In the genomic region with DNA sequence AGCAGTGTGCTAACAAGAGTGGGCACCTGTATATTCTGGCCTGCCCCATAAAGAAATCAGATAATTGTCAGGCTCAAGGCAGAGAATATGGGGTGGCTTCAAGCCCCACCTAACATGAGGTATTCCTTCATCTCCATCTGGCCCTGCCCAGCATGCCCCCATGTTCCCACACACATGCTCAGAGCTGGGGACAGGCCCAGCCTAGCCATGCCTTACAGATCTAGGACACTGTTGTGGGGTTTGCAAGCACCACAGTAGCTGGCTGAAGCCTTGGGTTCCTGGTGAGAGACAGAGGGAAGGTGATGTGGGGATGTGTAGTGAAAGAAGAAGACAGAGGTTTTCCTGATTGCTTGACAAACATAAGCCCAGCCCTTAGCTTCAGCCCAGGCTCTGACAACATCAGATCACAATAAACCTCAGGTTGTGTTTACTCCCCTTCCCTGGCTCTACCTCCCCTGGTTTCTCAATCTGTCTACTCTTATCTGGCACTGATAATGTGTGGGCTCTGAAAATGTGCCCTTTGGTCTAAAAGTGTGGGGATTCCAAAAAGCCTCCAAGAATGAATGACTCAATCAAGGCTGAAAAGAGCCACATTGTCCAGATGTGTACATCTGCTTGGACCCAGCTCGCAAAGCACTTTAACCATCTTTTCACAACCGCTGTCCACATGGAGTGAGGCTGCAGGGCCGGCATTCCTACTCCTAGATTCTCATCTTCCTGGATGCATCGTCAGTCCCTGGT, we compare ENCODE assay signal across 1 cellular context.
A peak's percentile ranks its signal among the peaks of the same experiment; 100 is the strongest.
TF ChIP-seq lines count a peak whose summit lies in the region.

No MANE protein-coding gene starts in this region.

TF ChIP-seq in HepG2, 621 proteins besides CTCF, POLR2A, EP300 and RAD21 (continued from another document and continues in another):
- TF ChIP-seq, protein P1, sequence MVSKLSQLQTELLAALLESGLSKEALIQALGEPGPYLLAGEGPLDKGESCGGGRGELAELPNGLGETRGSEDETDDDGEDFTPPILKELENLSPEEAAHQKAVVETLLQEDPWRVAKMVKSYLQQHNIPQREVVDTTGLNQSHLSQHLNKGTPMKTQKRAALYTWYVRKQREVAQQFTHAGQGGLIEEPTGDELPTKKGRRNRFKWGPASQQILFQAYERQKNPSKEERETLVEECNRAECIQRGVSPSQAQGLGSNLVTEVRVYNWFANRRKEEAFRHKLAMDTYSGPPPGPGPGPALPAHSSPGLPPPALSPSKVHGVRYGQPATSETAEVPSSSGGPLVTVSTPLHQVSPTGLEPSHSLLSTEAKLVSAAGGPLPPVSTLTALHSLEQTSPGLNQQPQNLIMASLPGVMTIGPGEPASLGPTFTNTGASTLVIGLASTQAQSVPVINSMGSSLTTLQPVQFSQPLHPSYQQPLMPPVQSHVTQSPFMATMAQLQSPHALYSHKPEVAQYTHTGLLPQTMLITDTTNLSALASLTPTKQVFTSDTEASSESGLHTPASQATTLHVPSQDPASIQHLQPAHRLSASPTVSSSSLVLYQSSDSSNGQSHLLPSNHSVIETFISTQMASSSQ (IDR thresholded peaks at IDR 0.05; ENCODE audit: low read depth): peak; percentile 26; the same call in 1 of the 2 replicates
- TF ChIP-seq, protein P1 (CRISPR knock-in tag; IDR thresholded peaks at IDR 0.05; ENCODE audit: borderline replicate concordance): peak; percentile 74; the same call in 1 of the 2 replicates
- TF ChIP-seq MIXL1 (CRISPR knock-in tag; IDR thresholded peaks at IDR 0.05) (peak; percentile 17; the same call in 1 of the 2 replicates), RFX5 (IDR thresholded peaks at IDR 0.05; ENCODE audit: low read depth, low read length) (no peak), MZF1 (CRISPR knock-in tag; IDR thresholded peaks at IDR 0.05; ENCODE audit: borderline replicate concordance) (no peak), JARID2 (CRISPR knock-in tag; IDR thresholded peaks at IDR 0.05; ENCODE audit: insufficient replicate concordance) (no peak), PAX8 (CRISPR knock-in tag; IDR thresholded peaks at IDR 0.05; ENCODE audit: borderline replicate concordance) (no peak), ZNF782 (CRISPR knock-in tag; IDR thresholded peaks at IDR 0.05; ENCODE audit: borderline replicate concordance) (no peak), FOSL1 (CRISPR knock-in tag; IDR thresholded peaks at IDR 0.05; ENCODE audit: borderline replicate concordance) (no peak), PHF20 (CRISPR knock-in tag; IDR thresholded peaks at IDR 0.05) (no peak), SP4 (CRISPR knock-in tag; IDR thresholded peaks at IDR 0.05) (no peak), SMAD9 (CRISPR knock-in tag; IDR thresholded peaks at IDR 0.05) (no peak), ZNF550 (CRISPR knock-in tag; IDR thresholded peaks at IDR 0.05; ENCODE audit: borderline replicate concordance) (no peak), KAT2B (IDR thresholded peaks at IDR 0.05; ENCODE audit: borderline replicate concordance, low read depth, low read length) (no peak), SOX6 (IDR thresholded peaks at IDR 0.05) (no peak), SOX6 (CRISPR knock-in tag; IDR thresholded peaks at IDR 0.05) (peak; percentile 91), KDM3A (CRISPR knock-in tag; IDR thresholded peaks at IDR 0.05; ENCODE audit: low read depth) (no peak), HNRNPUL1 (IDR thresholded peaks at IDR 0.05; ENCODE audit: low read depth, low read length) (no peak), ZNF567 (CRISPR knock-in tag; IDR thresholded peaks at IDR 0.05; ENCODE audit: borderline replicate concordance) (no peak), FOXJ3 (CRISPR knock-in tag; IDR thresholded peaks at IDR 0.05; ENCODE audit: borderline replicate concordance) (peak; percentile 90), HNRNPK (IDR thresholded peaks at IDR 0.05; ENCODE audit: low read depth, low read length, poor library complexity, severe bottlenecking) (no peak), HMG20B (CRISPR knock-in tag; conservative IDR thresholded peaks at IDR 0.05) (peak; percentile 72; the same call in 1 of the 2 replicates), SOX5 (CRISPR knock-in tag; IDR thresholded peaks at IDR 0.05; ENCODE audit: borderline replicate concordance) (peak; percentile 70; the same call in 1 of the 2 replicates), ZNF234 (CRISPR knock-in tag; conservative IDR thresholded peaks at IDR 0.05) (no peak), ZBTB7A (CRISPR knock-in tag; IDR thresholded peaks at IDR 0.05) (no peak), CEBPG (CRISPR knock-in tag; IDR thresholded peaks at IDR 0.05) (peak; percentile 87), ZNF570 (CRISPR knock-in tag; IDR thresholded peaks at IDR 0.05; ENCODE audit: borderline replicate concordance) (no peak), HMGA1 (CRISPR knock-in tag; conservative IDR thresholded peaks at IDR 0.05) (no peak), MEIS2 (CRISPR knock-in tag; IDR thresholded peaks at IDR 0.05) (no peak), ZSCAN20 (CRISPR knock-in tag; IDR thresholded peaks at IDR 0.05; ENCODE audit: borderline replicate concordance) (no peak), IRX3 (CRISPR knock-in tag; IDR thresholded peaks at IDR 0.05; ENCODE audit: borderline replicate concordance, low read depth) (no peak), MATR3 (CRISPR knock-in tag; IDR thresholded peaks at IDR 0.05) (no peak), ZKSCAN5 (CRISPR knock-in tag; IDR thresholded peaks at IDR 0.05) (peak; percentile 77; the same call in 1 of the 2 replicates), ARID4A (CRISPR knock-in tag; IDR thresholded peaks at IDR 0.05; ENCODE audit: borderline replicate concordance) (peak; percentile 63; the same call in 1 of the 2 replicates), USF2 (IDR thresholded peaks at IDR 0.05; ENCODE audit: low read depth, low read length) (no peak), USF2 (CRISPR knock-in tag; IDR thresholded peaks at IDR 0.05; ENCODE audit: borderline replicate concordance) (no peak), FOXM1 (CRISPR knock-in tag; IDR thresholded peaks at IDR 0.05) (no peak), ZNF235 (CRISPR knock-in tag; IDR thresholded peaks at IDR 0.05; ENCODE audit: borderline replicate concordance) (no peak), CBX1 (IDR thresholded peaks at IDR 0.05; ENCODE audit: low read depth) (no peak), MIER3 (CRISPR knock-in tag; IDR thresholded peaks at IDR 0.05; ENCODE audit: borderline replicate concordance) (no peak), IRF2 (CRISPR knock-in tag; IDR thresholded peaks at IDR 0.05) (no peak), ELF3 (CRISPR knock-in tag; IDR thresholded peaks at IDR 0.05) (no peak), RBFOX2 (IDR thresholded peaks at IDR 0.05; ENCODE audit: low read depth, low read length) (0 out of 2 replicates have a peak, but pooled peaks have one; percentile 29), NR2F2 (IDR thresholded peaks at IDR 0.05; ENCODE audit: borderline replicate concordance, low read depth) (no peak), ZNF12 (CRISPR knock-in tag; IDR thresholded peaks at IDR 0.05) (no peak), SIX4 (CRISPR knock-in tag; IDR thresholded peaks at IDR 0.05) (peak; percentile 67; the same call in 1 of the 2 replicates), AKAP8 (CRISPR knock-in tag; IDR thresholded peaks at IDR 0.05) (no peak)
- TF ChIP-seq, protein P2, sequence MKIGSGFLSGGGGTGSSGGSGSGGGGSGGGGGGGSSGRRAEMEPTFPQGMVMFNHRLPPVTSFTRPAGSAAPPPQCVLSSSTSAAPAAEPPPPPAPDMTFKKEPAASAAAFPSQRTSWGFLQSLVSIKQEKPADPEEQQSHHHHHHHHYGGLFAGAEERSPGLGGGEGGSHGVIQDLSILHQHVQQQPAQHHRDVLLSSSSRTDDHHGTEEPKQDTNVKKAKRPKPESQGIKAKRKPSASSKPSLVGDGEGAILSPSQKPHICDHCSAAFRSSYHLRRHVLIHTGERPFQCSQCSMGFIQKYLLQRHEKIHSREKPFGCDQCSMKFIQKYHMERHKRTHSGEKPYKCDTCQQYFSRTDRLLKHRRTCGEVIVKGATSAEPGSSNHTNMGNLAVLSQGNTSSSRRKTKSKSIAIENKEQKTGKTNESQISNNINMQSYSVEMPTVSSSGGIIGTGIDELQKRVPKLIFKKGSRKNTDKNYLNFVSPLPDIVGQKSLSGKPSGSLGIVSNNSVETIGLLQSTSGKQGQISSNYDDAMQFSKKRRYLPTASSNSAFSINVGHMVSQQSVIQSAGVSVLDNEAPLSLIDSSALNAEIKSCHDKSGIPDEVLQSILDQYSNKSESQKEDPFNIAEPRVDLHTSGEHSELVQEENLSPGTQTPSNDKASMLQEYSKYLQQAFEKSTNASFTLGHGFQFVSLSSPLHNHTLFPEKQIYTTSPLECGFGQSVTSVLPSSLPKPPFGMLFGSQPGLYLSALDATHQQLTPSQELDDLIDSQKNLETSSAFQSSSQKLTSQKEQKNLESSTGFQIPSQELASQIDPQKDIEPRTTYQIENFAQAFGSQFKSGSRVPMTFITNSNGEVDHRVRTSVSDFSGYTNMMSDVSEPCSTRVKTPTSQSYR (CRISPR knock-in tag; IDR thresholded peaks at IDR 0.05; ENCODE audit: borderline replicate concordance): peak; percentile 14; the same call in 1 of the 2 replicates
- TF ChIP-seq, protein P3, sequence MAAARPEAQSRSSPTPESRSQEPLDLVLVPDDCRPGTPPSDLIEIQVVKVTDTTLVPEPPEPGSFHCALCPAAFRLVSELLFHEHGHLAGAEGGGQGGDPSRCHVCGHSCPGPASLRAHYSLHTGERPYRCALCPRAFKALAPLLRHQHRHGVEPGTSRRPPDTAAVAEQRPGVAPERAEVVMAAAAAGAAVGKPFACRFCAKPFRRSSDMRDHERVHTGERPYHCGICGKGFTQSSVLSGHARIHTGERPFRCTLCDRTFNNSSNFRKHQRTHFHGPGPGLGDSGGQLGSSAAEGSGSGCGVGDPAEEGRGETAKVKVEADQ (CRISPR knock-in tag; IDR thresholded peaks at IDR 0.05; ENCODE audit: borderline replicate concordance): no peak
- TF ChIP-seq, protein P4, sequence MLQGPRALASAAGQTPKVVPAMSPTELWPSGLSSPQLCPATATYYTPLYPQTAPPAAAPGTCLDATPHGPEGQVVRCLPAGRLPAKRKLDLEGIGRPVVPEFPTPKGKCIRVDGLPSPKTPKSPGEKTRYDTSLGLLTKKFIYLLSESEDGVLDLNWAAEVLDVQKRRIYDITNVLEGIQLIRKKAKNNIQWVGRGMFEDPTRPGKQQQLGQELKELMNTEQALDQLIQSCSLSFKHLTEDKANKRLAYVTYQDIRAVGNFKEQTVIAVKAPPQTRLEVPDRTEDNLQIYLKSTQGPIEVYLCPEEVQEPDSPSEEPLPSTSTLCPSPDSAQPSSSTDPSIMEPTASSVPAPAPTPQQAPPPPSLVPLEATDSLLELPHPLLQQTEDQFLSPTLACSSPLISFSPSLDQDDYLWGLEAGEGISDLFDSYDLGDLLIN (CRISPR knock-in tag; IDR thresholded peaks at IDR 0.05; ENCODE audit: borderline replicate concordance): no peak
- TF ChIP-seq, protein P5, sequence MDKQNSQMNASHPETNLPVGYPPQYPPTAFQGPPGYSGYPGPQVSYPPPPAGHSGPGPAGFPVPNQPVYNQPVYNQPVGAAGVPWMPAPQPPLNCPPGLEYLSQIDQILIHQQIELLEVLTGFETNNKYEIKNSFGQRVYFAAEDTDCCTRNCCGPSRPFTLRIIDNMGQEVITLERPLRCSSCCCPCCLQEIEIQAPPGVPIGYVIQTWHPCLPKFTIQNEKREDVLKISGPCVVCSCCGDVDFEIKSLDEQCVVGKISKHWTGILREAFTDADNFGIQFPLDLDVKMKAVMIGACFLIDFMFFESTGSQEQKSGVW (CRISPR knock-in tag; IDR thresholded peaks at IDR 0.05; ENCODE audit: borderline replicate concordance): no peak
